17 cellular contexts compared by ENCODE assay signal in genomic region chr14:23358042-23358441, GRCh38. TPM values are rescaled to one million over a fixed set of nuclear protein-coding genes. Genes with fewer than 3 reads are reported as not detected.
DNase-seq lines count a peak whose midpoint lies in the region; ATAC-seq, FAIRE-seq and TF ChIP-seq lines count a peak whose summit lies in the region.
"Had no signal": no experiment of that assay in that cellular context is flagged by ENCODE, and none has a peak within 500 bp of the region (broad histone marks: within the 10 kb centered on the region; RNA-seq: fewer than 3 reads in every experiment).

No MANE protein-coding gene starts in this region.

- no peak overlapping the region for H3K4me2 ChIP-seq in HepG2 (ENCODE audit: low read depth, low read length)

- TF ChIP-seq EP300 in HepG2 (IDR thresholded peaks at IDR 0.05; ENCODE audit: low read depth in 2 of 2, low read length in 2 of 2) (no peak), HepG2 (CRISPR knock-in tag; IDR thresholded peaks at IDR 0.05; ENCODE audit: borderline replicate concordance) (no peak), tibial nerve (IDR thresholded peaks at IDR 0.05) (no peak)

- CTCF ChIA-PET in HepG2 (lab: Yijun Ruan, JAX; ENCODE audit: low intra/inter-chr PET ratio, low total read pairs), result interaction anchor here (1.6 kb wide), 1 partner anchor 22 kb away, joined by 4 read pairs; no protein-coding TSS in a partner anchor

- peaks cover 13% of the 10 kb centered on the region for H3K27me3 Mint-ChIP-seq in endothelial cell (ENCODE audit: unreplicated experiment)

- H3K27ac ChIP-seq in HepG2 (ENCODE audit: extremely low read length, insufficient read depth, low read length) (no peak overlapping the region), right lobe of liver (no peak overlapping the region), substantia nigra (ENCODE audit: low read depth, low read length, poor library complexity, severe bottlenecking) (peak overlapping the region; percentile 51), tibial nerve (peak overlapping the region in 2 of 4 donors; percentile 85 to 98)

- no peak overlapping the region for H2AFZ ChIP-seq in HepG2 (ENCODE audit: low read length)

- no peaks in the 10 kb centered on the region for H3K9me3 ChIP-seq in HepG2 (ENCODE audit: low read length)
- H3K9me3 ChIP-seq in right lobe of liver, result no peaks in the 10 kb centered on the region
- no peaks in the 10 kb centered on the region for H3K9me3 ChIP-seq in tibial nerve
- H3K9me3 ChIP-seq: HAP-1 had no signal

- H3K36me3 Mint-ChIP-seq in endothelial cell (ENCODE audit: low read depth, unreplicated experiment), result peaks cover 18% of the 10 kb centered on the region
- H3K36me3 Mint-ChIP-seq: CD8-positive, alpha-beta T cell had no signal

- no peak for TF ChIP-seq POLR2A in HepG2 (IDR thresholded peaks at IDR 0.05; ENCODE audit: insufficient read depth in 1 of 2, low read depth in 2 of 2, low read length in 2 of 2)
- no peak for TF ChIP-seq POLR2A in right lobe of liver (IDR thresholded peaks at IDR 0.05)
- TF ChIP-seq POLR2A in tibial nerve (IDR thresholded peaks at IDR 0.05), result no peak

- H3K4me3 Mint-ChIP-seq in endothelial cell (ENCODE audit: unreplicated experiment), result no peak overlapping the region
- H3K4me3 Mint-ChIP-seq: CD8-positive, alpha-beta T cell had no signal

- H3K27ac Mint-ChIP-seq in endothelial cell (ENCODE audit: unreplicated experiment), result peak overlapping the region; percentile 48
- H3K27ac Mint-ChIP-seq: CD8-positive, alpha-beta T cell had no signal

- H3K79me2 ChIP-seq in HepG2 (ENCODE audit: insufficient read depth, low read length), result no peaks in the 10 kb centered on the region

- no peak overlapping the region for H3K9ac ChIP-seq in HepG2 (ENCODE audit: insufficient read depth, low read depth, low read length)

- H4K20me1 ChIP-seq in HepG2 (ENCODE audit: insufficient read depth, low read length), result no peaks in the 10 kb centered on the region

- POLR2A ChIA-PET in HepG2 (lab: Yijun Ruan, JAX), result no interaction called here

- H3K9me3 Mint-ChIP-seq in endothelial cell (ENCODE audit: unreplicated experiment), result no peaks in the 10 kb centered on the region
- H3K9me3 Mint-ChIP-seq: CD8-positive, alpha-beta T cell had no signal

- DNase-seq in HepG2 (ENCODE audit: low spot score) (no peak), right lobe of liver (no peak), RPMI8226 (peak; percentile 7), endothelial cell (ENCODE audit: low spot score) (no peak), substantia nigra (lab: John Stamatoyannopoulos, UW) (no peak), SKM-1 (lab: John Stamatoyannopoulos, UW; ENCODE audit: unreplicated experiment) (no peak), tibial nerve (ENCODE audit: low spot score in 2 of 2) (no peak)
- DNase-seq: IMR-90, NCI-H1417 treated with DMSO at 0.1 percent for 48 hours, NCI-H2029 treated with DMSO at 0.1 percent for 48 hours, NCI-H2227 treated with DMSO at 0.1 percent for 48 hours, NCI-H526 treated with DMSO at 0.1 percent for 48 hours, SHP77 treated with DMSO at 0.1 percent for 48 hours had no signal

- FAIRE-seq in HepG2 (lab: Jason Lieb, UNC), result no peak

- no peak overlapping the region for H3K4me3 ChIP-seq in HepG2 (replicated peaks in 1 of 3; ENCODE audit: insufficient read depth in 1 of 3, low read depth in 2 of 3, low read length in 3 of 3)
- no peak overlapping the region for H3K4me3 ChIP-seq in right lobe of liver
- no peak overlapping the region for H3K4me3 ChIP-seq in tibial nerve
- H3K4me3 ChIP-seq: HAP-1 had no signal

- BruUV-seq in HepG2 (replicated peaks; lab: Mats Ljungman, UMichigan), result no TSS peak

- no peak for TF ChIP-seq RAD21 in HepG2 (CRISPR knock-in tag; IDR thresholded peaks at IDR 0.05)

- H3K36me3 ChIP-seq in HepG2 (replicated peaks in 1 of 2; ENCODE audit: control insufficient read depth in 1 of 2, insufficient read depth in 2 of 2, low read length in 2 of 2) (no peaks in the 10 kb centered on the region), right lobe of liver (no peaks in the 10 kb centered on the region), tibial nerve (peaks cover 0 to 45% (median 0%) of the 10 kb centered on the region in 3 donors)
- H3K36me3 ChIP-seq: HAP-1 had no signal

- in situ Hi-C loops in HepG2 (cut with HindIII; ENCODE audit: extremely low pct_ligation_motif_present, low pct_unique_long_range_greater_than_20kb), result no loop called here

- peaks cover 27% of the 10 kb centered on the region for H3K4me1 Mint-ChIP-seq in endothelial cell (ENCODE audit: unreplicated experiment)

- no peak for TF ChIP-seq CTCF in HepG2 (CRISPR knock-in tag; IDR thresholded peaks at IDR 0.05)
- TF ChIP-seq CTCF in right lobe of liver (IDR thresholded peaks at IDR 0.05), result no peak
- TF ChIP-seq CTCF in endothelial cell (IDR thresholded peaks at IDR 0.05; ENCODE audit: unreplicated experiment), result no peak
- no peak for TF ChIP-seq CTCF in tibial nerve (IDR thresholded peaks at IDR 0.05)

- H3K27me3 ChIP-seq in HepG2 (ENCODE audit: control insufficient read depth in 1 of 2, insufficient read depth in 2 of 2, low read length in 2 of 2), result peaks cover 44 to 93% of the 10 kb centered on the region in 2 experiments
- no peaks in the 10 kb centered on the region for H3K27me3 ChIP-seq in right lobe of liver
- H3K27me3 ChIP-seq in tibial nerve, result no peaks in the 10 kb centered on the region

- 29% methylated on average over 3 of the region's 3 CpGs for WGBS in HepG2 (ENCODE audit: low lambda C conversion rate)
- 50% methylated on average over 1 of the region's 3 CpGs for WGBS in right lobe of liver (ENCODE audit: insufficient coverage, low coverage, low lambda C conversion rate, missing lambda C conversion rate)
- 71 to 76% methylated on average over 3 of the region's 3 CpGs for WGBS in tibial nerve, 2 donors

- ATAC-seq in HepG2 (peak; percentile 58), right lobe of liver (no peak), HG03175 (IDR thresholded peaks at IDR 0.05; ENCODE audit: unreplicated experiment) (no peak)
- ATAC-seq: CD8-positive, alpha-beta T cell had no signal

- intact Hi-C loops in HepG2 (cut with micrococcal nuclease; ENCODE audit: unreplicated experiment) (no loop called here), right lobe of liver (cut with DNase I) (no loop called here)

- H3K4me1 ChIP-seq in HepG2 (ENCODE audit: insufficient read depth, low read length), result peaks cover 30% of the 10 kb centered on the region
- H3K4me1 ChIP-seq in right lobe of liver, result no peaks in the 10 kb centered on the region
- H3K4me1 ChIP-seq in tibial nerve, result peaks cover 0 to 54% (median 25%) of the 10 kb centered on the region in 4 donors
- H3K4me1 ChIP-seq: HAP-1 had no signal

RNA-seq across cellular contexts. Expression of gene SLC22A17, which starts 5.4 kb away (rescaled TPM):
- total RNA-seq in HepG2 (2016; rRNA removed; fragmentation: Illumina TruSeq; extraction: Trizol) (0.48 and 0.95 TPM in 2 replicates), right lobe of liver (1 to 10 TPM; 1.5 to 2.7 (median 2.1) TPM), endothelial cell (ENCODE audit: unreplicated experiment) (35.3 TPM), tibial nerve (10 to 100 TPM; 55.9 to 91.0 (median 58.3) TPM)
- 0.30 TPM in 1 of 2 replicates, not detected in the other for total RNA-seq in HepG2 (2016; cell fraction: cytosol; rRNA removed; fragmentation: Illumina TruSeq; extraction: Trizol; ENCODE audit: low read depth)
- 0.21 and 0.91 TPM in 2 replicates for total RNA-seq in HepG2 (2016; cell fraction: insoluble cytoplasmic fraction; rRNA removed; fragmentation: Illumina TruSeq; extraction: Trizol)
- total RNA-seq in HepG2 (2016; cell fraction: membrane; rRNA removed; fragmentation: Illumina TruSeq; extraction: Trizol), result 0.12 and 0.31 TPM in 2 replicates
- 1.2 TPM in 2 replicates for total RNA-seq in HepG2 (2016; cell fraction: nucleus; rRNA removed; fragmentation: Illumina TruSeq; extraction: Trizol)
- polyA plus RNA-seq in HepG2 (2011; rRNA removed), result 1.1 and 1.8 TPM in 2 replicates
- polyA plus RNA-seq in HepG2 (2011; cell fraction: cytosol; rRNA removed), result 0.69 and 0.98 TPM in 2 replicates
- polyA plus RNA-seq in HepG2 (2011; cell fraction: nucleus; rRNA removed), result 9.4 and 11.6 TPM in 2 replicates
- 1.7 and 2.3 TPM in 2 replicates for polyA plus RNA-seq in HepG2 (2012)
- 0.12 and 0.14 TPM in 2 replicates for polyA plus RNA-seq in HepG2 (2016; cell fraction: cytosol; fragmentation: Illumina TruSeq; extraction: Trizol; ENCODE audit: low read depth)
- 0.27 and 0.67 TPM in 2 replicates for polyA plus RNA-seq in HepG2 (2016; cell fraction: insoluble cytoplasmic fraction; fragmentation: Illumina TruSeq; extraction: Trizol; ENCODE audit: low read depth)
- 0.16 and 0.19 TPM in 2 replicates for polyA plus RNA-seq in HepG2 (2016; cell fraction: membrane; fragmentation: Illumina TruSeq; extraction: Trizol; ENCODE audit: low read depth)
- polyA plus RNA-seq in HepG2 (2016; cell fraction: nucleus; fragmentation: Illumina TruSeq; extraction: Trizol; ENCODE audit: insufficient read depth, low read depth), result 3.6 and 3.8 TPM in 2 replicates
- 3.1 TPM in 1 of 2 replicates, not detected in the other for polyA minus RNA-seq in HepG2 (2011; rRNA and poly(A)+ RNA removed; ENCODE audit: low replicate concordance)
- 0.59 and 1.5 TPM in 2 replicates for polyA minus RNA-seq in HepG2 (2011; cell fraction: cytosol; rRNA and poly(A)+ RNA removed)
- polyA minus RNA-seq in HepG2 (2011; cell fraction: nucleus; rRNA and poly(A)+ RNA removed), result 0.99 and 1.9 TPM in 2 replicates

RNA-seq across cellular contexts. Expression of gene EFS, which starts 6.9 kb away (rescaled TPM):
- not detected in 2 replicates for total RNA-seq in HepG2 (2016; rRNA removed; fragmentation: Illumina TruSeq; extraction: Trizol)
- not detected in 2 replicates for total RNA-seq in HepG2 (2016; cell fraction: cytosol; rRNA removed; fragmentation: Illumina TruSeq; extraction: Trizol; ENCODE audit: low read depth)
- total RNA-seq in HepG2 (2016; cell fraction: insoluble cytoplasmic fraction; rRNA removed; fragmentation: Illumina TruSeq; extraction: Trizol), result not detected in 2 replicates
- not detected in 2 replicates for total RNA-seq in HepG2 (2016; cell fraction: membrane; rRNA removed; fragmentation: Illumina TruSeq; extraction: Trizol)
- total RNA-seq in HepG2 (2016; cell fraction: nucleus; rRNA removed; fragmentation: Illumina TruSeq; extraction: Trizol), result not detected in 2 replicates
- not detected in 2 replicates for polyA plus RNA-seq in HepG2 (2011; rRNA removed)
- 0.03 and 0.04 TPM in 2 replicates for polyA plus RNA-seq in HepG2 (2011; cell fraction: cytosol; rRNA removed)
- polyA plus RNA-seq in HepG2 (2011; cell fraction: nucleus; rRNA removed), result 0.05 TPM in 2 replicates
- polyA plus RNA-seq in HepG2 (2012), result not detected in 2 replicates
- polyA plus RNA-seq in HepG2 (2016; cell fraction: cytosol; fragmentation: Illumina TruSeq; extraction: Trizol; ENCODE audit: low read depth), result not detected in 2 replicates
- not detected in 2 replicates for polyA plus RNA-seq in HepG2 (2016; cell fraction: insoluble cytoplasmic fraction; fragmentation: Illumina TruSeq; extraction: Trizol; ENCODE audit: low read depth)
- polyA plus RNA-seq in HepG2 (2016; cell fraction: membrane; fragmentation: Illumina TruSeq; extraction: Trizol; ENCODE audit: low read depth), result not detected in 2 replicates
- not detected in 2 replicates for polyA plus RNA-seq in HepG2 (2016; cell fraction: nucleus; fragmentation: Illumina TruSeq; extraction: Trizol; ENCODE audit: insufficient read depth, low read depth)
- not detected in 2 replicates for polyA minus RNA-seq in HepG2 (2011; rRNA and poly(A)+ RNA removed; ENCODE audit: low replicate concordance)
- not detected in 2 replicates for polyA minus RNA-seq in HepG2 (2011; cell fraction: cytosol; rRNA and poly(A)+ RNA removed)
- polyA minus RNA-seq in HepG2 (2011; cell fraction: nucleus; rRNA and poly(A)+ RNA removed), result not detected in 2 replicates
- total RNA-seq in right lobe of liver, result under 1 TPM; 0.19 to 0.60 (median 0.39) TPM
- 17.8 TPM for total RNA-seq in endothelial cell (ENCODE audit: unreplicated experiment)
- 10 to 100 TPM; 31.4 to 38.2 (median 34.2) TPM for total RNA-seq in tibial nerve
- total RNA-seq: CD8-positive, alpha-beta T cell had no signal

RNA-seq across cellular contexts. Expression of gene IL25, which starts 14.6 kb away (rescaled TPM):
- total RNA-seq in HepG2 (2016; rRNA removed; fragmentation: Illumina TruSeq; extraction: Trizol) (not detected in 2 replicates), right lobe of liver (not detected), endothelial cell (ENCODE audit: unreplicated experiment) (not detected), tibial nerve (not detected)
- not detected in 2 replicates for total RNA-seq in HepG2 (2016; cell fraction: cytosol; rRNA removed; fragmentation: Illumina TruSeq; extraction: Trizol; ENCODE audit: low read depth)
- not detected in 2 replicates for total RNA-seq in HepG2 (2016; cell fraction: insoluble cytoplasmic fraction; rRNA removed; fragmentation: Illumina TruSeq; extraction: Trizol)
- not detected in 2 replicates for total RNA-seq in HepG2 (2016; cell fraction: membrane; rRNA removed; fragmentation: Illumina TruSeq; extraction: Trizol)
- total RNA-seq in HepG2 (2016; cell fraction: nucleus; rRNA removed; fragmentation: Illumina TruSeq; extraction: Trizol), result not detected in 2 replicates
- not detected in 2 replicates for polyA plus RNA-seq in HepG2 (2011; rRNA removed)
- polyA plus RNA-seq in HepG2 (2011; cell fraction: cytosol; rRNA removed), result not detected in 2 replicates
- polyA plus RNA-seq in HepG2 (2011; cell fraction: nucleus; rRNA removed), result not detected in 2 replicates
- polyA plus RNA-seq in HepG2 (2012), result not detected in 2 replicates
- not detected in 2 replicates for polyA plus RNA-seq in HepG2 (2016; cell fraction: cytosol; fragmentation: Illumina TruSeq; extraction: Trizol; ENCODE audit: low read depth)
- not detected in 2 replicates for polyA plus RNA-seq in HepG2 (2016; cell fraction: insoluble cytoplasmic fraction; fragmentation: Illumina TruSeq; extraction: Trizol; ENCODE audit: low read depth)
- not detected in 2 replicates for polyA plus RNA-seq in HepG2 (2016; cell fraction: membrane; fragmentation: Illumina TruSeq; extraction: Trizol; ENCODE audit: low read depth)
- polyA plus RNA-seq in HepG2 (2016; cell fraction: nucleus; fragmentation: Illumina TruSeq; extraction: Trizol; ENCODE audit: insufficient read depth, low read depth), result not detected in 2 replicates
- not detected in 2 replicates for polyA minus RNA-seq in HepG2 (2011; rRNA and poly(A)+ RNA removed; ENCODE audit: low replicate concordance)
- polyA minus RNA-seq in HepG2 (2011; cell fraction: cytosol; rRNA and poly(A)+ RNA removed), result not detected in 2 replicates
- not detected in 2 replicates for polyA minus RNA-seq in HepG2 (2011; cell fraction: nucleus; rRNA and poly(A)+ RNA removed)
- total RNA-seq: CD8-positive, alpha-beta T cell; IMR-90 had no signal
- polyA plus RNA-seq: BJ, IMR-90 had no signal

RNA-seq across cellular contexts. Expression of gene CMTM5, which starts 18.8 kb away (rescaled TPM):
- total RNA-seq in HepG2 (2016; rRNA removed; fragmentation: Illumina TruSeq; extraction: Trizol), result not detected in 2 replicates
- total RNA-seq in HepG2 (2016; cell fraction: cytosol; rRNA removed; fragmentation: Illumina TruSeq; extraction: Trizol; ENCODE audit: low read depth), result not detected in 2 replicates
- total RNA-seq in HepG2 (2016; cell fraction: insoluble cytoplasmic fraction; rRNA removed; fragmentation: Illumina TruSeq; extraction: Trizol), result not detected in 2 replicates
- not detected in 2 replicates for total RNA-seq in HepG2 (2016; cell fraction: membrane; rRNA removed; fragmentation: Illumina TruSeq; extraction: Trizol)
- not detected in 2 replicates for total RNA-seq in HepG2 (2016; cell fraction: nucleus; rRNA removed; fragmentation: Illumina TruSeq; extraction: Trizol)
- polyA plus RNA-seq in HepG2 (2011; rRNA removed), result not detected in 2 replicates
- polyA plus RNA-seq in HepG2 (2011; cell fraction: cytosol; rRNA removed), result not detected in 2 replicates
- polyA plus RNA-seq in HepG2 (2011; cell fraction: nucleus; rRNA removed), result not detected in 2 replicates
- polyA plus RNA-seq in HepG2 (2012), result not detected in 2 replicates
- polyA plus RNA-seq in HepG2 (2016; cell fraction: cytosol; fragmentation: Illumina TruSeq; extraction: Trizol; ENCODE audit: low read depth), result not detected in 2 replicates
- polyA plus RNA-seq in HepG2 (2016; cell fraction: insoluble cytoplasmic fraction; fragmentation: Illumina TruSeq; extraction: Trizol; ENCODE audit: low read depth), result not detected in 2 replicates
- polyA plus RNA-seq in HepG2 (2016; cell fraction: membrane; fragmentation: Illumina TruSeq; extraction: Trizol; ENCODE audit: low read depth), result not detected in 2 replicates
- not detected in 2 replicates for polyA plus RNA-seq in HepG2 (2016; cell fraction: nucleus; fragmentation: Illumina TruSeq; extraction: Trizol; ENCODE audit: insufficient read depth, low read depth)
- not detected in 2 replicates for polyA minus RNA-seq in HepG2 (2011; rRNA and poly(A)+ RNA removed; ENCODE audit: low replicate concordance)
- polyA minus RNA-seq in HepG2 (2011; cell fraction: cytosol; rRNA and poly(A)+ RNA removed), result not detected in 2 replicates
- not detected in 2 replicates for polyA minus RNA-seq in HepG2 (2011; cell fraction: nucleus; rRNA and poly(A)+ RNA removed)
- under 1 TPM in 2 of 6 experiments, not detected in 4; 0.32 to 0.49 TPM for total RNA-seq in right lobe of liver
- total RNA-seq in endothelial cell (ENCODE audit: unreplicated experiment), result 0.26 TPM
- total RNA-seq in tibial nerve, result 10 to 100 TPM; 10.8 to 31.5 (median 18.3) TPM
- total RNA-seq: CD8-positive, alpha-beta T cell; IMR-90 had no signal
- polyA plus RNA-seq: BJ had no signal

RNA-seq across cellular contexts. Expression of gene PABPN1, which starts 36.8 kb away (rescaled TPM):
- total RNA-seq in HepG2 (2016; rRNA removed; fragmentation: Illumina TruSeq; extraction: Trizol) (173 and 233 TPM in 2 replicates), right lobe of liver (10 to 100 TPM; 23.6 to 95.3 (median 64.6) TPM), endothelial cell (ENCODE audit: unreplicated experiment) (191 TPM), tibial nerve (10 to 100 TPM; 52.1 to 80.8 (median 64.5) TPM)
- 164 and 170 TPM in 2 replicates for total RNA-seq in HepG2 (2016; cell fraction: cytosol; rRNA removed; fragmentation: Illumina TruSeq; extraction: Trizol; ENCODE audit: low read depth)
- 151 and 261 TPM in 2 replicates for total RNA-seq in HepG2 (2016; cell fraction: insoluble cytoplasmic fraction; rRNA removed; fragmentation: Illumina TruSeq; extraction: Trizol)
- total RNA-seq in HepG2 (2016; cell fraction: membrane; rRNA removed; fragmentation: Illumina TruSeq; extraction: Trizol), result 240 and 258 TPM in 2 replicates
- 233 and 257 TPM in 2 replicates for total RNA-seq in HepG2 (2016; cell fraction: nucleus; rRNA removed; fragmentation: Illumina TruSeq; extraction: Trizol)
- polyA plus RNA-seq in HepG2 (2011; rRNA removed), result 524 and 560 TPM in 2 replicates
- polyA plus RNA-seq in HepG2 (2011; cell fraction: cytosol; rRNA removed), result 223 and 254 TPM in 2 replicates
- 1,653 and 1,890 TPM in 2 replicates for polyA plus RNA-seq in HepG2 (2011; cell fraction: nucleus; rRNA removed)
- 250 and 273 TPM in 2 replicates for polyA plus RNA-seq in HepG2 (2012)
- polyA plus RNA-seq in HepG2 (2016; cell fraction: cytosol; fragmentation: Illumina TruSeq; extraction: Trizol; ENCODE audit: low read depth), result 203 and 217 TPM in 2 replicates
- polyA plus RNA-seq in HepG2 (2016; cell fraction: insoluble cytoplasmic fraction; fragmentation: Illumina TruSeq; extraction: Trizol; ENCODE audit: low read depth), result 267 and 292 TPM in 2 replicates
- 282 and 307 TPM in 2 replicates for polyA plus RNA-seq in HepG2 (2016; cell fraction: membrane; fragmentation: Illumina TruSeq; extraction: Trizol; ENCODE audit: low read depth)
- polyA plus RNA-seq in HepG2 (2016; cell fraction: nucleus; fragmentation: Illumina TruSeq; extraction: Trizol; ENCODE audit: insufficient read depth, low read depth), result 742 and 751 TPM in 2 replicates
- polyA minus RNA-seq in HepG2 (2011; rRNA and poly(A)+ RNA removed; ENCODE audit: low replicate concordance), result 87.7 and 98.1 TPM in 2 replicates
- polyA minus RNA-seq in HepG2 (2011; cell fraction: cytosol; rRNA and poly(A)+ RNA removed), result 48.4 and 51.4 TPM in 2 replicates
- polyA minus RNA-seq in HepG2 (2011; cell fraction: nucleus; rRNA and poly(A)+ RNA removed), result 305 and 331 TPM in 2 replicates

Comparison
In these comparisons a context has a peak if more than half of its experiments do, and no peak if none do; other contexts are left out.
1. RNA of gene EFS, which starts 6.9 kb away (total RNA-seq): 31.4 to 38.2 TPM in tibial nerve and 17.8 TPM in endothelial cell (single experiment); 0.19 to 0.60 TPM in right lobe of liver and not detected in HepG2; every median in the first group is over 10 times any median in the second.